Comparison of ENCODE assay signal across 9 cellular contexts in the genomic region with DNA sequence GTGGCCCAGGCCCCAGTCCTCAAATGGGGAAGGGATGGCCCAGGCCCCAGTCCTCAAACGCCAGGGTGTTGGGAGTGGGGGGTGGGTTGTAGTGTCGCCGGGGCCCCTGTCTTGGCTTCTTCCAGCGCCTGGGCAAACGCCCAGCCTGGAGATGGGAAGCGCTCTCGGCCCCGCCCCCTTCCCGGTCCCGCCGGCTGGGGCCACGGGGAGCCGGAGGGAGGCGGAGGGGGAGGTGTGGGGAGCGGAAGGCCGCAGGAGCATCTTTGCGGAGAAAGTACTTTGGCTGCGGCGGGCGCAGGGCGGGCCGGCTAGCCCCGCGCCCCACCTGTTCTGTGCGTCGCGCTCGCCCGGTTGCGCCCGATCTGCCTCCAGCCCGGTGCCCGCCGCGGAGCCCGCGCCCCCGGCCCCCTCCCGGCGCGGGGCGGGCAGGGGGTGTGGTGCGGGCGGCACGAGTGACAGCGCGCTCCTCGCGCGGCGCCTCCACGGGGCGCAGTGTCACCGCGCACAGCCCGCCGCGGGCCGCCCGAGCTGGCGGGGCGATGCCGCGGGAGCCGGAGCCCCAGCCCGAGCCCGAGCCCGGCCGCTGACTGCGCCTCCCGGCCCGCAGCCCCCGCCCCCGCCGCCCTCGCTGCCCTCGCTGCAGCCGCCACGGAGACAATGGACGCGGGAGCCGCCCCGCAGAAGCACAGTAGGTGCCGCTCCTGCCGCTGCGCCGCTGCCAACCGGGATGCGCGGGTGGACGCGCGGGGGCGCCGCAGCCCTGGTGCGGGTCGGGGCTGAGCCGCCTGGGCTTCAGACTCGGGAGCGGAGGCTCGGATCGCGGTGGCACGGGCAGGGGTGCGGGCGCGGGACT. TPM values are rescaled to one million over a fixed set of nuclear protein-coding genes. Genes with fewer than 3 reads are reported as not detected.
DNase-seq lines count a peak whose midpoint lies in the region; ATAC-seq and TF ChIP-seq lines count a peak whose summit lies in the region.
"Had no signal": no experiment of that assay in that cellular context is flagged by ENCODE, and none has a peak within 500 bp of the region (broad histone marks: within the 10 kb centered on the region; RNA-seq: fewer than 3 reads in every experiment).

No MANE protein-coding gene starts in this region.

- no peaks in the 10 kb centered on the region for H3K9me3 Mint-ChIP-seq in activated CD4-positive, alpha-beta T cell treated with anti-CD3 and anti-CD28 coated beads for 36 hours (ENCODE audit: low read depth)
- no peaks in the 10 kb centered on the region for H3K9me3 Mint-ChIP-seq in activated CD8-positive, alpha-beta T cell treated with anti-CD3 and anti-CD28 coated beads for 36 hours
- H3K9me3 Mint-ChIP-seq: mesothelial cell of epicardium had no signal

- H3K27ac Mint-ChIP-seq in activated CD4-positive, alpha-beta T cell treated with anti-CD3 and anti-CD28 coated beads for 36 hours = no peak overlapping the region
- no peak overlapping the region for H3K27ac Mint-ChIP-seq in activated CD8-positive, alpha-beta T cell treated with anti-CD3 and anti-CD28 coated beads for 36 hours
- H3K27ac Mint-ChIP-seq: mesothelial cell of epicardium had no signal

- no peak for TF ChIP-seq CTCF in activated CD8-positive, alpha-beta T cell treated with anti-CD3 and anti-CD28 coated beads for 36 hours (IDR thresholded peaks at IDR 0.05)

- H3K36me3 Mint-ChIP-seq in activated CD4-positive, alpha-beta T cell treated with anti-CD3 and anti-CD28 coated beads for 36 hours (ENCODE audit: low read depth) = no peaks in the 10 kb centered on the region
- H3K36me3 Mint-ChIP-seq in activated CD8-positive, alpha-beta T cell treated with anti-CD3 and anti-CD28 coated beads for 36 hours (ENCODE audit: low read depth) = no peaks in the 10 kb centered on the region
- H3K36me3 Mint-ChIP-seq: mesothelial cell of epicardium had no signal

- H3K4me1 Mint-ChIP-seq in activated CD4-positive, alpha-beta T cell treated with anti-CD3 and anti-CD28 coated beads for 36 hours = no peaks in the 10 kb centered on the region
- H3K4me1 Mint-ChIP-seq in activated CD8-positive, alpha-beta T cell treated with anti-CD3 and anti-CD28 coated beads for 36 hours (ENCODE audit: low read depth) = no peaks in the 10 kb centered on the region

- DNase-seq in activated CD4-positive, alpha-beta T cell treated with anti-CD3 and anti-CD28 coated beads for 36 hours = peak; percentile 65
- no peak for DNase-seq in activated CD4-positive, alpha-beta T cell treated with anti-CD3 and anti-CD28 coated beads, Interleukin-2, amount 50 U/mL, for 4 hours
- DNase-seq in activated CD8-positive, alpha-beta T cell treated with anti-CD3 and anti-CD28 coated beads for 36 hours = peak; percentile 35
- DNase-seq in hypothalamus (lab: John Stamatoyannopoulos, UW) (peak in 37 of 51 donors; percentile 27 to 83 (median 54)), HCEC 1CT (no peak), NCI-H146 (lab: John Stamatoyannopoulos, UW) (no peak)
- peak; percentile 9 for DNase-seq in stimulated activated CD4-positive, alpha-beta T cell treated with anti-CD3 and anti-CD28 coated beads, Interleukin-4, amount 100 ng/mL, for 24 hours

- peaks cover 5% of the 10 kb centered on the region for H3K27me3 Mint-ChIP-seq in activated CD4-positive, alpha-beta T cell treated with anti-CD3 and anti-CD28 coated beads for 36 hours
- H3K27me3 Mint-ChIP-seq in activated CD8-positive, alpha-beta T cell treated with anti-CD3 and anti-CD28 coated beads for 36 hours = peaks cover 11% of the 10 kb centered on the region

- POLR2A ChIA-PET in activated CD4-positive, alpha-beta T cell treated with anti-CD3 and anti-CD28 coated beads for 36 hours (lab: Charles Lee) = no interaction called here
- POLR2A ChIA-PET in activated CD8-positive, alpha-beta T cell treated with anti-CD3 and anti-CD28 coated beads for 36 hours (lab: Charles Lee) = no interaction called here

- CTCF ChIA-PET in activated CD4-positive, alpha-beta T cell treated with anti-CD3 and anti-CD28 coated beads for 36 hours (lab: Charles Lee) = interaction anchor here (0.5 kb wide), 1 partner anchor 17 kb away, joined by 3 read pairs; no protein-coding TSS in a partner anchor
- CTCF ChIA-PET in activated CD8-positive, alpha-beta T cell treated with anti-CD3 and anti-CD28 coated beads for 36 hours (lab: Charles Lee) = interaction anchor here (1.0 kb wide), 1 partner anchor 24 kb away, joined by 3 read pairs; no protein-coding TSS in a partner anchor

- peak; percentile 48 for ATAC-seq in activated CD4-positive, alpha-beta T cell treated with anti-CD3 and anti-CD28 coated beads for 36 hours
- peak; percentile 56 for ATAC-seq in activated CD8-positive, alpha-beta T cell treated with anti-CD3 and anti-CD28 coated beads for 36 hours
- no peak for ATAC-seq in GM18520 (IDR thresholded peaks at IDR 0.05; ENCODE audit: unreplicated experiment)

- no peak overlapping the region for H3K4me3 Mint-ChIP-seq in activated CD4-positive, alpha-beta T cell treated with anti-CD3 and anti-CD28 coated beads for 36 hours
- no peak overlapping the region for H3K4me3 Mint-ChIP-seq in activated CD8-positive, alpha-beta T cell treated with anti-CD3 and anti-CD28 coated beads for 36 hours

- intact Hi-C loops in activated CD4-positive, alpha-beta T cell treated with anti-CD3 and anti-CD28 coated beads for 36 hours (cut with DNase I, micrococcal nuclease) = no loop called here
- intact Hi-C loops in activated CD8-positive, alpha-beta T cell treated with anti-CD3 and anti-CD28 coated beads for 36 hours (cut with micrococcal nuclease) = no loop called here

RNA-seq across cellular contexts. Expression of a gene that starts 31.1 kb away (rescaled TPM):
- total RNA-seq in activated CD4-positive, alpha-beta T cell treated with anti-CD3 and anti-CD28 coated beads for 36 hours = 10 to 100 TPM; 15.1 to 17.7 TPM
- 10 to 100 TPM; 17.1 to 19.0 TPM for total RNA-seq in activated CD8-positive, alpha-beta T cell treated with anti-CD3 and anti-CD28 coated beads for 36 hours

RNA-seq across cellular contexts. Expression of a gene that starts 32.6 kb away (rescaled TPM):
- total RNA-seq in activated CD4-positive, alpha-beta T cell treated with anti-CD3 and anti-CD28 coated beads for 36 hours = 1 to 10 TPM; 5.1 to 6.3 TPM
- total RNA-seq in activated CD8-positive, alpha-beta T cell treated with anti-CD3 and anti-CD28 coated beads for 36 hours = 1 to 10 TPM; 2.9 to 6.0 TPM

RNA-seq across cellular contexts. Expression of a gene that starts 51.9 kb away (rescaled TPM):
- total RNA-seq in activated CD4-positive, alpha-beta T cell treated with anti-CD3 and anti-CD28 coated beads for 36 hours = 100 to 1,000 TPM; 146 to 152 TPM
- 100 to 1,000 TPM; 120 to 131 TPM for total RNA-seq in activated CD8-positive, alpha-beta T cell treated with anti-CD3 and anti-CD28 coated beads for 36 hours

RNA-seq across cellular contexts. Expression of a gene that starts 52.2 kb away (rescaled TPM):
- 1 to 10 TPM; 5.1 to 6.1 TPM for total RNA-seq in activated CD4-positive, alpha-beta T cell treated with anti-CD3 and anti-CD28 coated beads for 36 hours
- total RNA-seq in activated CD8-positive, alpha-beta T cell treated with anti-CD3 and anti-CD28 coated beads for 36 hours = 1 to 10 TPM; 5.9 to 6.6 TPM

Comparison
In these comparisons a context has a peak if more than half of its experiments do, and no peak if none do; other contexts are left out.
1. DNase-seq: peak in activated CD4-positive, alpha-beta T cell treated with anti-CD3 and anti-CD28 coated beads for 36 hours (single experiment), activated CD8-positive, alpha-beta T cell treated with anti-CD3 and anti-CD28 coated beads for 36 hours (single experiment), hypothalamus (37 of 51) and stimulated activated CD4-positive, alpha-beta T cell treated with anti-CD3 and anti-CD28 coated beads, Interleukin-4, amount 100 ng/mL, for 24 hours (single experiment); none in activated CD4-positive, alpha-beta T cell treated with anti-CD3 and anti-CD28 coated beads, Interleukin-2, amount 50 U/mL, for 4 hours (0 of 2), HCEC 1CT (single experiment) and NCI-H146 (single experiment).